ENCODE assay signal across 24 cellular contexts in the genomic region with DNA sequence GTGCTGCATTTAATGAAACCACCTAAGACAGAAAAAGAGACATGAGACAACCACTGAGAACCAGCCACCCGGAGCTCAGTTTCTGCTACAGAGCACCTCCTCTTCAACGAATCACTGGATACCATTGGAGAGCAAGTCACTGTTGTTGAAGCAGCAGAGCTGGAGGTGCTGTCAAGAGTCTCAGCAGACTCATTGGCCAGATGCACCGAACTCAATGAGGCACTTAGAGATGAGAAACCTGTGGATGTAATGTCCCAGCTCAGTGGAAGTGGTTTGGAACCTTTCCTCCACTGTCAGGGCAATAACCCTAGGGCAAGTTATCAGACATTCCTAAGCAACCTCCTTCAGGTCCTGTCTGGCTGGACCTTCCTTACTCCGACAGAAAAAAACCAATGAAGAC. TPM values are rescaled to one million over a fixed set of nuclear protein-coding genes. Genes with fewer than 3 reads are reported as not detected.
"Had no signal": no experiment of that assay in that cellular context is flagged by ENCODE, and none has a peak within 500 bp of the region (broad histone marks: within the 10 kb centered on the region; RNA-seq: fewer than 3 reads in every experiment).

No MANE protein-coding gene starts in this region.

- H3K9me3 ChIP-seq: colonic mucosa, esophagus squamous epithelium, gastrocnemius medialis, lower lobe of right lung, spleen, testis, upper lobe of left lung had no signal

- H3K36me3 ChIP-seq: colonic mucosa had no signal

- H3K4me1 ChIP-seq: colonic mucosa, esophagus squamous epithelium, spleen had no signal

- H3K27me3 ChIP-seq: colonic mucosa, dorsolateral prefrontal cortex, esophagus squamous epithelium, gastrocnemius medialis, spleen, testis, upper lobe of left lung had no signal

- DNase-seq: activated CD4-positive, alpha-beta T cell treated with anti-CD3 and anti-CD28 coated beads for 4 hours; activated CD4-positive, alpha-beta T cell treated with anti-CD3 and anti-CD28 coated beads, Interleukin-2, amount 50 U/mL, for 48 hours; activated CD4-positive, CD25-positive, alpha-beta regulatory T cell; activated effector memory CD4-positive, alpha-beta T cell treated with anti-CD3 and anti-CD28 coated beads, Interleukin-2, amount 50 U/mL, for 16 hours; activated naive CD4-positive, alpha-beta T cell treated with anti-CD3 and anti-CD28 coated beads, Interleukin-2, amount 10 ng/mL, durations not matched to agents 7 days and 5 days; activated T-cell treated with anti-CD3 and anti-CD28 coated beads, Interleukin-2, amount 50 U/mL, for 72 hours; amygdala; colonic mucosa; dorsolateral prefrontal cortex; effector memory CD8-positive, alpha-beta T cell; esophagus squamous epithelium; gastrocnemius medialis; lower lobe of right lung; naive thymus-derived CD4-positive, alpha-beta T cell; retina; spleen; stimulated activated CD4-positive, alpha-beta T cell treated with anti-CD3 and anti-CD28 coated beads, Interleukin-4, amount 100 ng/mL, for 1 hour; stimulated activated naive CD4-positive, alpha-beta T cell; T-helper 9 cell; testis; upper lobe of left lung had no signal

- H3K4me3 ChIP-seq: colonic mucosa, dorsolateral prefrontal cortex, esophagus squamous epithelium, gastrocnemius medialis, lower lobe of right lung, spleen, testis, upper lobe of left lung had no signal

- ATAC-seq: activated T-cell treated with anti-CD3 and anti-CD28 coated beads, Interleukin-2, amount 50 U/mL, for 72 hours; effector memory CD8-positive, alpha-beta T cell; gastrocnemius medialis; lower lobe of right lung; naive thymus-derived CD4-positive, alpha-beta T cell had no signal

- H3K27ac ChIP-seq: colonic mucosa, dorsolateral prefrontal cortex, esophagus squamous epithelium, gastrocnemius medialis, lower lobe of right lung, spleen, testis, upper lobe of left lung had no signal

RNA-seq across cellular contexts. Expression of gene SYNDIG1L, which starts 54.0 kb away (rescaled TPM):
- total RNA-seq: activated T-cell treated with anti-CD3 and anti-CD28 coated beads, Interleukin-2, amount 50 U/mL, for 72 hours; gastrocnemius medialis; osteocyte; T-helper 1 cell treated with Interleukin-12 subunit alpha and Interleukin-12 subunit beta and Interleukin-4 antibody, amounts not matched to agents 30 ng/mL and 1 ng/mL, for 36 hours had no signal
- polyA plus RNA-seq: keratinocyte; naive thymus-derived CD4-positive, alpha-beta T cell had no signal
